Comparison of ENCODE assay signal across 18 cellular contexts in genomic region chr4:29277381-29277780, GRCh38.
A peak's percentile ranks its signal among the peaks of the same experiment; 100 is the strongest.
DNase-seq lines count a peak whose midpoint lies in the region; TF ChIP-seq lines count a peak whose summit lies in the region.
"Had no signal": no experiment of that assay in that cellular context is flagged by ENCODE, and none has a peak within 500 bp of the region (broad histone marks: within the 10 kb centered on the region; RNA-seq: fewer than 3 reads in every experiment).

No MANE protein-coding gene starts in this region.

- no peaks in the 10 kb centered on the region for H3K36me3 ChIP-seq in brain microvascular endothelial cell (replicated peaks)
- H3K36me3 ChIP-seq: ovary, right lobe of liver had no signal

- no peaks in the 10 kb centered on the region for H3K27me3 ChIP-seq in brain microvascular endothelial cell (replicated peaks)
- H3K27me3 ChIP-seq: ovary, right lobe of liver had no signal

- peak; percentile 68 for DNase-seq in AG09309 (ENCODE audit: low read depth)
- peak; percentile 65 for DNase-seq in M059J (ENCODE audit: low read depth)
- DNase-seq in brain microvascular endothelial cell, result peak; percentile 36
- DNase-seq in foreskin melanocyte, result peak; percentile 46
- no peak for DNase-seq in activated naive CD4-positive, alpha-beta T cell treated with anti-CD3 and anti-CD28 coated beads, Interleukin-2, amount 50 U/mL, for 16 hours
- DNase-seq in GF-D8 (lab: John Stamatoyannopoulos, UW), result no peak
- no peak for DNase-seq in activated CD4-positive, alpha-beta T cell treated with anti-CD3 and anti-CD28 coated beads, Interleukin-2, amount 50 U/mL, for 4 hours
- no peak for DNase-seq in NCI-H2171 (lab: John Stamatoyannopoulos, UW)
- DNase-seq: activated CD4-positive, alpha-beta T cell treated with anti-CD3 and anti-CD28 coated beads for 36 hours; activated effector memory CD4-positive, alpha-beta T cell treated with Interleukin-2 at 50 U/mL for 16 hours; CD8-positive, alpha-beta memory T cell; head of caudate nucleus; Kasumi-1; NCI-H1105 treated with DMSO at 0.1 percent for 48 hours; NCI-H2171 treated with DMSO at 0.1 percent for 48 hours; ovary; right lobe of liver; stimulated activated naive CD8-positive, alpha-beta T cell treated with anti-CD3 and anti-CD28 coated beads, Interleukin-15, amount 100 ng/mL, for 72 hours had no signal

- H3K4me3 ChIP-seq in AG09309 (ENCODE audit: control insufficient read depth, low read depth, low read length) (no peak overlapping the region), brain microvascular endothelial cell (ENCODE audit: low read depth, low read length) (no peak overlapping the region)
- H3K4me3 ChIP-seq: ovary, right lobe of liver had no signal

- peak overlapping the region; percentile 24 for H3K27ac ChIP-seq in brain microvascular endothelial cell
- H3K27ac ChIP-seq: ovary, right lobe of liver had no signal

- in situ Hi-C loops in brain microvascular endothelial cell (cut with HindIII; ENCODE audit: low pct_ligation_motif_present, low sequenced_read_pairs), result no loop called here

- no peak for TF ChIP-seq CTCF in AG09309 (IDR thresholded peaks at IDR 0.05; ENCODE audit: control insufficient read depth, insufficient read depth, low read depth, low read length, missing control alignments)
- TF ChIP-seq CTCF in brain microvascular endothelial cell (IDR thresholded peaks at IDR 0.05; ENCODE audit: low read depth, low read length, missing control alignments), result no peak

Comparison
In these comparisons a context has a peak if more than half of its experiments do, and no peak if none do; other contexts are left out.
1. DNase-seq: peak in AG09309 (single experiment), M059J (single experiment), brain microvascular endothelial cell (single experiment) and foreskin melanocyte (single experiment); none in activated naive CD4-positive, alpha-beta T cell treated with anti-CD3 and anti-CD28 coated beads, Interleukin-2, amount 50 U/mL, for 16 hours (single experiment), GF-D8 (single experiment), activated CD4-positive, alpha-beta T cell treated with anti-CD3 and anti-CD28 coated beads, Interleukin-2, amount 50 U/mL, for 4 hours (0 of 2) and NCI-H2171 (single experiment).